ENCODE assay signal across 16 cellular contexts in genomic region chr9:83999141-83999918, GRCh38.
"Had no signal": no experiment of that assay in that cellular context is flagged by ENCODE, and none has a peak within 500 bp of the region (broad histone marks: within the 10 kb centered on the region; RNA-seq: fewer than 3 reads in every experiment).

No MANE protein-coding gene starts in this region.

- ATAC-seq: activated CD4-positive, CD25-positive, alpha-beta regulatory T cell treated with anti-CD3 and anti-CD28 coated beads, Interleukin-2, amount 50 U/mL, for 24 hours; activated CD8-positive, alpha-beta memory T cell treated with anti-CD3 and anti-CD28 coated beads, Interleukin-2, amount 10 ng/mL, durations not matched to agents 7 days and 5 days; T-helper 17 cell had no signal

- H3K27ac ChIP-seq: dorsolateral prefrontal cortex, esophagus muscularis mucosa, ovary, tibial artery had no signal

- FAIRE-seq: bronchial epithelial cell, endometrium had no signal

- H3K4me1 Mint-ChIP-seq: nephron progenitor cell had no signal

- H3K36me3 ChIP-seq: ovary, tibial artery had no signal

- H3K9me3 Mint-ChIP-seq: activated naive CD8-positive, alpha-beta T cell treated with anti-CD3 and anti-CD28 coated beads for 36 hours; activated T-cell treated with anti-CD3 and anti-CD28 coated beads, Interleukin-2, amount 50 U/mL, for 24 hours; nephron progenitor cell had no signal

- DNase-seq: activated CD4-positive, alpha-beta T cell treated with anti-CD3 and anti-CD28 coated beads, Interleukin-2, amount 50 U/mL, for 4 hours; activated CD8-positive, alpha-beta memory T cell treated with anti-CD3 and anti-CD28 coated beads, Interleukin-2, amount 10 ng/mL, durations not matched to agents 7 days and 5 days; activated gamma-delta T cell; activated naive CD8-positive, alpha-beta T cell treated with anti-CD3 and anti-CD28 coated beads for 36 hours; activated T-cell treated with anti-CD3 and anti-CD28 coated beads, Interleukin-2, amount 50 U/mL, for 24 hours; anterior cingulate cortex; dorsolateral prefrontal cortex; mammary epithelial cell; nephron progenitor cell; ovary; T-helper 17 cell; tibial artery had no signal

- H3K27ac Mint-ChIP-seq: activated CD8-positive, alpha-beta memory T cell treated with anti-CD3 and anti-CD28 coated beads, Interleukin-2, amount 10 ng/mL, durations not matched to agents 7 days and 5 days; activated naive CD8-positive, alpha-beta T cell treated with anti-CD3 and anti-CD28 coated beads for 36 hours; activated T-cell treated with anti-CD3 and anti-CD28 coated beads, Interleukin-2, amount 50 U/mL, for 24 hours; nephron progenitor cell; T-helper 17 cell had no signal

- H3K4me3 Mint-ChIP-seq: activated CD8-positive, alpha-beta memory T cell treated with anti-CD3 and anti-CD28 coated beads, Interleukin-2, amount 10 ng/mL, durations not matched to agents 7 days and 5 days; activated naive CD8-positive, alpha-beta T cell treated with anti-CD3 and anti-CD28 coated beads for 36 hours; activated T-cell treated with anti-CD3 and anti-CD28 coated beads, Interleukin-2, amount 50 U/mL, for 24 hours; nephron progenitor cell; T-helper 17 cell had no signal

- H3K4me1 ChIP-seq: tibial artery had no signal

- H3K27me3 ChIP-seq: dorsolateral prefrontal cortex, esophagus muscularis mucosa, ovary, tibial artery had no signal

- H3K27me3 Mint-ChIP-seq: activated CD8-positive, alpha-beta memory T cell treated with anti-CD3 and anti-CD28 coated beads, Interleukin-2, amount 10 ng/mL, durations not matched to agents 7 days and 5 days; activated naive CD8-positive, alpha-beta T cell treated with anti-CD3 and anti-CD28 coated beads for 36 hours; activated T-cell treated with anti-CD3 and anti-CD28 coated beads, Interleukin-2, amount 50 U/mL, for 24 hours; T-helper 17 cell had no signal

- H3K9me3 ChIP-seq: esophagus muscularis mucosa, ovary, tibial artery had no signal

- H3K4me3 ChIP-seq: dorsolateral prefrontal cortex, esophagus muscularis mucosa, ovary, tibial artery had no signal
